In genomic region chr6:26749126-26749758, GRCh38 we compare ENCODE assay signal across 7 cellular contexts.
DNase-seq lines count a peak whose midpoint lies in the region; ATAC-seq and TF ChIP-seq lines count a peak whose summit lies in the region.
"Not testable (repeated sequence)": the region's sequence is repeated elsewhere in the genome, so short reads cannot be mapped to it uniquely, and the experiment has no call there.

No MANE protein-coding gene starts in this region.

- H4K5ac ChIP-seq in mesendoderm (ENCODE audit: low read length) = not testable (repeated sequence)

- H2BK120ac ChIP-seq in mesendoderm (ENCODE audit: low read depth, low read length) = not testable (repeated sequence)

- H3K79me1 ChIP-seq in mesendoderm (ENCODE audit: low read length) = not testable (repeated sequence)

- not testable (repeated sequence) for H4K20me1 ChIP-seq in GM23338 (replicated peaks; ENCODE audit: insufficient read depth)

- H3K27ac ChIP-seq in GM23338 (ENCODE audit: low read depth); Panc1 (ENCODE audit: low read length); foreskin keratinocyte; mesendoderm (ENCODE audit: low read depth, low read length): not testable (repeated sequence)

- not testable (repeated sequence) for H2BK5ac ChIP-seq in mesendoderm (ENCODE audit: low read length)

- BruUV-seq in Panc1 (replicated peaks; lab: Mats Ljungman, UMichigan) = not testable (repeated sequence)

- not testable (repeated sequence) for H3K4ac ChIP-seq in mesendoderm (ENCODE audit: low read depth, low read length)

- intact Hi-C loops in Panc1 (cut with micrococcal nuclease; ENCODE audit: unreplicated experiment) = not testable (repeated sequence)

- not testable (repeated sequence) for H3K23ac ChIP-seq in mesendoderm (ENCODE audit: low read length)

- WGBS in mesendoderm (ENCODE audit: extremely low coverage, insufficient coverage, low lambda C conversion rate) = no CpG with 5 or more reads among the region's 25 CpGs

- not testable (repeated sequence) for H4K8ac ChIP-seq in mesendoderm (ENCODE audit: low read depth, low read length)

- H2BK15ac ChIP-seq in mesendoderm (replicated peaks; ENCODE audit: low read depth) = not testable (repeated sequence)

- H2AFZ ChIP-seq in GM23338 = peak overlapping the region; percentile 87

- not testable (repeated sequence) for H3K36me3 ChIP-seq in GM23338 (ENCODE audit: insufficient read depth); Panc1 (ENCODE audit: control insufficient read depth, insufficient read depth, low read length); mesendoderm (ENCODE audit: control insufficient read depth, insufficient read depth, low read length)

- in situ Hi-C loops in Panc1 (cut with HindIII; ENCODE audit: low pct_unique_long_range_greater_than_20kb, low sequenced_read_pairs) = not testable (repeated sequence)

- peaks cover 30% of the 10 kb centered on the region for H3K4me1 Mint-ChIP-seq in GM23338
- not testable (repeated sequence) for H3K4me1 Mint-ChIP-seq in activated T-cell treated with anti-CD3 and anti-CD28 coated beads, Interleukin-2, amount 50 U/mL, for 24 hours (ENCODE audit: low read depth)

- peaks cover 51% of the 10 kb centered on the region for H3K27me3 Mint-ChIP-seq in GM23338 (ENCODE audit: insufficient read depth, low read depth, poor library complexity)
- H3K27me3 Mint-ChIP-seq in activated T-cell treated with anti-CD3 and anti-CD28 coated beads, Interleukin-2, amount 50 U/mL, for 24 hours = peaks cover 61% of the 10 kb centered on the region

- H3K9ac ChIP-seq in mesendoderm (ENCODE audit: low read length) = not testable (repeated sequence)

- not testable (repeated sequence) for H3K18ac ChIP-seq in mesendoderm (ENCODE audit: low read length)

- H3K4me3 ChIP-seq in GM23338 = peak overlapping the region; percentile 67
- H3K4me3 ChIP-seq in Panc1 (ENCODE audit: low read depth in 2 of 2, low read length in 2 of 2) = peak overlapping the region; percentile 30 to 51
- not testable (repeated sequence) for H3K4me3 ChIP-seq in mesendoderm (ENCODE audit: low read length)

- CTCF ChIA-PET in Panc1 (lab: Charles Lee) = not testable (repeated sequence)

- not testable (repeated sequence) for H2AK5ac ChIP-seq in mesendoderm (ENCODE audit: low read length)

- H3K79me2 ChIP-seq in GM23338 (replicated peaks; ENCODE audit: insufficient read depth); mesendoderm (ENCODE audit: control insufficient read depth, insufficient read depth, low read length): not testable (repeated sequence)

- peak; percentile 83 for ATAC-seq in GM23338
- peak; percentile 95 for ATAC-seq in Panc1
- ATAC-seq in foreskin keratinocyte = peak; percentile 54

- H3F3A ChIP-seq in GM23338 (replicated peaks; ENCODE audit: low read depth) = not testable (repeated sequence)

- TF ChIP-seq CTCF in GM23338 (conservative IDR thresholded peaks at IDR 0.05; ENCODE audit: low read depth in 2 of 2); Panc1 (IDR thresholded peaks at IDR 0.05); foreskin keratinocyte (conservative IDR thresholded peaks at IDR 0.05): not testable (repeated sequence)

- POLR2A ChIA-PET in Panc1 (lab: Charles Lee) = not testable (repeated sequence)

- DNase-seq in GM23338 (ENCODE audit: low spot score) (peak; percentile 61), HT1080 (ENCODE audit: low read depth) (peak; percentile 29), Panc1 (ENCODE audit: low read depth, low spot score) (peak; percentile 53), mesendoderm (peak; percentile 58), retina (peak; percentile 24)
- peak; percentile 28 for DNase-seq in activated T-cell treated with anti-CD3 and anti-CD28 coated beads, Interleukin-2, amount 50 U/mL, for 24 hours
- not testable (repeated sequence) for DNase-seq in foreskin keratinocyte

- not testable (repeated sequence) for H3K9me2 ChIP-seq in GM23338 (ENCODE audit: insufficient read depth)

- peak overlapping the region; percentile 84 for H3K4me3 Mint-ChIP-seq in GM23338
- H3K4me3 Mint-ChIP-seq in activated T-cell treated with anti-CD3 and anti-CD28 coated beads, Interleukin-2, amount 50 U/mL, for 24 hours = not testable (repeated sequence)

- not testable (repeated sequence) for H3K9me3 ChIP-seq in Panc1 (ENCODE audit: control insufficient read depth, insufficient read depth, low read depth, low read length)

- peaks cover 16% of the 10 kb centered on the region for H3K4me1 ChIP-seq in GM23338 (ENCODE audit: insufficient read depth)
- H3K4me1 ChIP-seq in Panc1 (ENCODE audit: control insufficient read depth, insufficient read depth, low read length); foreskin keratinocyte; mesendoderm (ENCODE audit: control insufficient read depth, low read depth, low read length): not testable (repeated sequence)

- not testable (repeated sequence) for H3K36me3 Mint-ChIP-seq in GM23338 (ENCODE audit: low read depth); activated T-cell treated with anti-CD3 and anti-CD28 coated beads, Interleukin-2, amount 50 U/mL, for 24 hours (ENCODE audit: low read depth)

- peak overlapping the region; percentile 1 for H3K56ac ChIP-seq in mesendoderm (ENCODE audit: low read length)

- H3K27me3 ChIP-seq in GM23338 (ENCODE audit: insufficient read depth) = peaks cover 75% of the 10 kb centered on the region
- H3K27me3 ChIP-seq in Panc1 (ENCODE audit: control insufficient read depth, insufficient read depth, low read length); mesendoderm (ENCODE audit: insufficient read depth, low read length, poor library complexity): not testable (repeated sequence)
- peaks cover 43% of the 10 kb centered on the region for H3K27me3 ChIP-seq in foreskin keratinocyte

- H3K4me2 ChIP-seq in GM23338 (peak overlapping the region; percentile 86), mesendoderm (ENCODE audit: low read length) (peak overlapping the region; percentile 19)

- H3K27ac Mint-ChIP-seq in GM23338; activated T-cell treated with anti-CD3 and anti-CD28 coated beads, Interleukin-2, amount 50 U/mL, for 24 hours: not testable (repeated sequence)

- H3K9me3 Mint-ChIP-seq in GM23338 = not testable (repeated sequence)
- H3K9me3 Mint-ChIP-seq in activated T-cell treated with anti-CD3 and anti-CD28 coated beads, Interleukin-2, amount 50 U/mL, for 24 hours = peaks cover 21% of the 10 kb centered on the region
